1 cellular context compared by ENCODE assay signal in genomic region chr6:45714795-45715507, GRCh38.
TF ChIP-seq lines count a peak whose summit lies in the region.

No MANE protein-coding gene starts in this region.

TF ChIP-seq in K562, 482 proteins besides CTCF, POLR2A, EP300 and RAD21 (continued from another document):
- no peak for TF ChIP-seq ZBTB2 (IDR thresholded peaks at IDR 0.05)
- no peak for TF ChIP-seq PCBP2 (IDR thresholded peaks at IDR 0.05; ENCODE audit: low read depth, low read length, poor library complexity, severe bottlenecking)
- TF ChIP-seq ARID2 (IDR thresholded peaks at IDR 0.05): peak; percentile 66; the same call in 1 of the 2 replicates
- TF ChIP-seq SMC3 (conservative IDR thresholded peaks at IDR 0.05; ENCODE audit: insufficient read depth, low read depth, low read length): peak; percentile 76
- no peak for TF ChIP-seq SLC30A9 (CRISPR knock-in tag; IDR thresholded peaks at IDR 0.05)
